In the genomic region with DNA sequence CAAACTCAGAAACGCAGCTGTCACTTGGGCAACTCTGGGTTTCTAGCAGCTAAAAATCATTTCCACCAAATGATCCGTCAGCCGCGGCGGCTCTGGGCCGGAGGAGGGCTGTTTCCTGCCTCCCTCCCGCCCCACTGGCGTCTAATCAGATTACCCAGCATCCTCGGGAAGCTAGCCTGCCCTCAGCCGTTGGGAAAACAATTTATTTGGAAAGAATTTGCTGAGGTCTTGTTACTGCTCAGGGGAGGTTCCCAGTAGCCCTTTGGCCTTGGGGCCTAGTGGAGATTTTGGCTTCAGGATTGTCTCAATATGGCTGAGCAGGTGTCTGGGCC, we compare ENCODE assay signal across 26 cellular contexts.
DNase-seq lines count a peak whose midpoint lies in the region; ATAC-seq and TF ChIP-seq lines count a peak whose summit lies in the region.
"Had no signal": no experiment of that assay in that cellular context is flagged by ENCODE, and none has a peak within 500 bp of the region (broad histone marks: within the 10 kb centered on the region; RNA-seq: fewer than 3 reads in every experiment).

No MANE protein-coding gene starts in this region.

- H3K27ac ChIP-seq in GM23248 (no peak overlapping the region), left ventricle myocardium inferior (replicated peaks) (peak overlapping the region; percentile 52), neural progenitor cell (no peak overlapping the region)
- H3K27ac ChIP-seq: C4-2B, coronary artery, KMS-11 had no signal

- 8 to 12% methylated on average over 10 of the region's 10 CpGs for WGBS in GM23248 (ENCODE audit: low coverage in 1 of 2, low lambda C conversion rate in 2 of 2, missing lambda C conversion rate in 2 of 2), 2 experiments

- H2AFZ ChIP-seq in GM23248 (no peak overlapping the region), neural progenitor cell (replicated peaks) (no peak overlapping the region)

- H4K20me1 ChIP-seq in GM23248 (ENCODE audit: insufficient read depth) (no peaks in the 10 kb centered on the region), neural progenitor cell (ENCODE audit: low read depth) (no peaks in the 10 kb centered on the region)

- H3K4me1 Mint-ChIP-seq in neural progenitor cell = peaks cover 26% of the 10 kb centered on the region
- H3K4me1 Mint-ChIP-seq: activated B cell treated with CpG ODN at 0.5 μM for 24 hours had no signal

- H3K79me2 ChIP-seq in GM23248 (ENCODE audit: insufficient read depth) = no peaks in the 10 kb centered on the region
- H3K79me2 ChIP-seq in neural progenitor cell (ENCODE audit: low read depth) = no peaks in the 10 kb centered on the region

- DNase-seq in AG08396 (ENCODE audit: low spot score) (peak; percentile 41), GM23248 (peak; percentile 39), left ventricle myocardium inferior (no peak), neural progenitor cell (ENCODE audit: low spot score) (peak; percentile 28), nucleus accumbens (lab: John Stamatoyannopoulos, UW) (no peak), NOMO-1 treated with DMSO at 0.1 percent for 48 hours (lab: John Stamatoyannopoulos, UW; ENCODE audit: unreplicated experiment) (no peak), amygdala (lab: John Stamatoyannopoulos, UW) (no peak)
- DNase-seq: activated B cell treated with CpG ODN at 0.5 μM for 24 hours; activated CD4-positive, alpha-beta T cell treated with anti-CD3 and anti-CD28 coated beads, Interleukin-2, amount 50 U/mL, for 1 hour; activated naive CD4-positive, alpha-beta T cell treated with Interleukin-2 at 50 U/mL for 16 hours; activated T-cell treated with anti-CD3 and anti-CD28 coated beads, Interleukin-2, amount 50 U/mL, for 72 hours; DND-41; effector memory CD4-positive, alpha-beta T cell; kidney glomerular epithelial cell; NCI-H1436; NCI-H2081 treated with DMSO at 0.1 percent for 48 hours; NCI-H226; NCI-H748 treated with DMSO at 0.1 percent for 48 hours; stimulated activated CD4-positive, alpha-beta T cell treated with anti-CD3 and anti-CD28 coated beads, Interleukin-4, amount 100 ng/mL, for 1 hour; T1000 had no signal

- no peaks in the 10 kb centered on the region for H3K4me1 ChIP-seq in GM23248 (ENCODE audit: insufficient read depth)
- peaks cover 6% of the 10 kb centered on the region for H3K4me1 ChIP-seq in left ventricle myocardium inferior
- peaks cover 14% of the 10 kb centered on the region for H3K4me1 ChIP-seq in neural progenitor cell
- H3K4me1 ChIP-seq: adrenal gland had no signal

- H3K9me3 ChIP-seq in GM23248 (ENCODE audit: low read depth) (no peaks in the 10 kb centered on the region), left ventricle myocardium inferior (replicated peaks) (no peaks in the 10 kb centered on the region), neural progenitor cell (ENCODE audit: low read depth) (no peaks in the 10 kb centered on the region)
- H3K9me3 ChIP-seq: adrenal gland had no signal

- ATAC-seq in GM21619 (IDR thresholded peaks at IDR 0.05; ENCODE audit: unreplicated experiment) = no peak
- ATAC-seq: activated T-cell treated with anti-CD3 and anti-CD28 coated beads, Interleukin-2, amount 50 U/mL, for 72 hours had no signal

- intact Hi-C loops in left ventricle myocardium inferior (cut with micrococcal nuclease) = no loop called here

- H3K4me3 ChIP-seq in GM23248 = no peak overlapping the region
- no peak overlapping the region for H3K4me3 ChIP-seq in left ventricle myocardium inferior
- no peak overlapping the region for H3K4me3 ChIP-seq in neural progenitor cell
- H3K4me3 ChIP-seq: adrenal gland, coronary artery had no signal

- H3K9me3 Mint-ChIP-seq in neural progenitor cell = peaks cover 6% of the 10 kb centered on the region
- H3K9me3 Mint-ChIP-seq: activated B cell treated with CpG ODN at 0.5 μM for 24 hours; activated T-cell treated with anti-CD3 and anti-CD28 coated beads, Interleukin-2, amount 50 U/mL, for 72 hours; type B pancreatic cell had no signal

- no peaks in the 10 kb centered on the region for H3K36me3 Mint-ChIP-seq in neural progenitor cell
- H3K36me3 Mint-ChIP-seq: type B pancreatic cell had no signal

- H3K4me2 ChIP-seq in GM23248 (ENCODE audit: unreplicated experiment) (no peak overlapping the region), neural progenitor cell (no peak overlapping the region)
- H3K4me2 ChIP-seq: KMS-11 had no signal

- TF ChIP-seq CTCF in left ventricle myocardium inferior (IDR thresholded peaks at IDR 0.05; ENCODE audit: borderline replicate concordance) (no peak), neural progenitor cell (IDR thresholded peaks at IDR 0.05) (no peak)

- peaks cover 10% of the 10 kb centered on the region for H3K27me3 Mint-ChIP-seq in neural progenitor cell (ENCODE audit: insufficient read depth, low read depth)

- in situ Hi-C loops in GM23248 (cut with MboI) = no loop called here

- H3K9ac ChIP-seq in GM23248 (no peak overlapping the region), neural progenitor cell (no peak overlapping the region)
- H3K9ac ChIP-seq: KMS-11 had no signal

- no peak overlapping the region for H3K4me3 Mint-ChIP-seq in neural progenitor cell
- H3K4me3 Mint-ChIP-seq: activated B cell treated with CpG ODN at 0.5 μM for 24 hours; activated T-cell treated with anti-CD3 and anti-CD28 coated beads, Interleukin-2, amount 50 U/mL, for 72 hours; type B pancreatic cell had no signal

- peaks cover 35% of the 10 kb centered on the region for H3K27me3 ChIP-seq in GM23248 (replicated peaks; ENCODE audit: insufficient read depth)
- peaks cover 83% of the 10 kb centered on the region for H3K27me3 ChIP-seq in left ventricle myocardium inferior (ENCODE audit: low read depth)
- H3K27me3 ChIP-seq in neural progenitor cell = peaks cover 35% of the 10 kb centered on the region
- H3K27me3 ChIP-seq: adrenal gland had no signal

- H3F3A ChIP-seq in GM23248 (ENCODE audit: insufficient read depth) (no peaks in the 10 kb centered on the region), neural progenitor cell (ENCODE audit: low read depth) (no peaks in the 10 kb centered on the region)

- H3K36me3 ChIP-seq in GM23248 (ENCODE audit: low read depth) = no peaks in the 10 kb centered on the region
- H3K36me3 ChIP-seq in left ventricle myocardium inferior = no peaks in the 10 kb centered on the region
- no peaks in the 10 kb centered on the region for H3K36me3 ChIP-seq in neural progenitor cell
- H3K36me3 ChIP-seq: adrenal gland had no signal

- H3K27ac Mint-ChIP-seq in neural progenitor cell = peak overlapping the region; percentile 66
- H3K27ac Mint-ChIP-seq: activated B cell treated with CpG ODN at 0.5 μM for 24 hours; activated T-cell treated with anti-CD3 and anti-CD28 coated beads, Interleukin-2, amount 50 U/mL, for 72 hours; type B pancreatic cell had no signal

- H3K9me2 ChIP-seq in GM23248 (ENCODE audit: insufficient read depth) = no peaks in the 10 kb centered on the region

Comparison
In these comparisons a context has a peak if more than half of its experiments do, and no peak if none do; other contexts are left out.
1. DNase-seq: peak in AG08396 (single experiment), GM23248 (single experiment) and neural progenitor cell (single experiment); none in left ventricle myocardium inferior (single experiment), nucleus accumbens (0 of 56), NOMO-1 treated with DMSO at 0.1 percent for 48 hours (single experiment) and amygdala (0 of 56).